Comparison of ENCODE assay signal across 8 cellular contexts in the genomic region with DNA sequence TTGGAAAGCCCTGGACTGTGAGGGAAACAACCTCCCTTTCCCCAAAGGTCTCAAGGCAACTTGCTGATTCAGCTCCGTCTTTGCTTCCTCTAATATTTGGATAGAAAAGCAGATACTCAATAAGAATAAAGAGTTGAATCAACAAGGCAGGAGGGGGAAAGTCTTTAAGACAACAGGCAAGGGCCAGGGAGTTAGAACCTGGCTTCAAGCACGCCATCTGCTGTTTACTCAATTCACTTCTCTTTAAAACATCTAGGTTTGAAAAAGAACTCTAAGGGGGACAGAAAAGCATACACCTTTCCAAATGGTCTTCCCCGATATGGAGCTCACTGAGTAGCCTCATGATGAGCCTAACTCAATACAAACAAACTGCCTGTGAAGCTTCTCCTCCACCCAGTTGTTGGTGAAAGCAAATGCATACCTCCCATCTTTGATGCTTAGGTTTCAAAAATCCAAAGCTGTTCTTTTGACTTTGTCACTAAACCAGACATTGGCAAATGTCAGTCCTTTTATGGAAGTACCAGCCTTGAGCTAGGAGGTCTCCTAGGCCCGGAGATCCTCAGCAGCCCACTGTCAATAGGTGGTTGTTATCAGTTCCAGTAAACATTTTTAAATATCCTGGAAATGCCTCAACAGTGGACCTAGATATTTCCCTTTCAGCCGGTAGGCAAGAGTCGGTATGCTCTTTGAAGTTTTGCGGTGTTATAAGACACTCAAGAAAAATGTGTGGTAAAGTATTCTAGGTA.
DNase-seq lines count a peak whose midpoint lies in the region; ATAC-seq and TF ChIP-seq lines count a peak whose summit lies in the region.

No MANE protein-coding gene starts in this region.

- peaks cover 10% of the 10 kb centered on the region for H3K27me3 Mint-ChIP-seq in activated T-cell treated with anti-CD3 and anti-CD28 coated beads, Interleukin-2, amount 50 U/mL, for 72 hours (ENCODE audit: low read depth)

- peak overlapping the region; percentile 46; the same call in 1 of the 2 replicates for H4K5ac ChIP-seq in IMR-90 (ENCODE audit: low read depth, low read length)

- H2BK20ac ChIP-seq in IMR-90 (ENCODE audit: low read depth, low read length): peak overlapping the region; percentile 69

- CTCF ChIA-PET in IMR-90 (lab: Yijun Ruan, JAX): interaction anchor here (0.5 to 1.7 kb wide), 5 partner anchors 18 to 261 kb away, joined by 3 to 6 read pairs (median 3); a partner anchor contains a TSS

- peaks cover 22% of the 10 kb centered on the region for H3K4me1 ChIP-seq in IMR-90 (ENCODE audit: control insufficient read depth, insufficient read depth, low read length)

- H2BK120ac ChIP-seq in IMR-90 (ENCODE audit: low read depth, low read length): peak overlapping the region; percentile 68

- in situ Hi-C loops in IMR-90 (cut with MboI; ENCODE audit: low sequenced_read_pairs): no loop called here

- H3K36me3 Mint-ChIP-seq in activated T-cell treated with anti-CD3 and anti-CD28 coated beads, Interleukin-2, amount 50 U/mL, for 72 hours (ENCODE audit: insufficient read depth in 2 of 2): no peaks in the 10 kb centered on the region

- peak overlapping the region; percentile 5; the same call in 1 of the 2 replicates for H3K56ac ChIP-seq in IMR-90 (ENCODE audit: extremely low read depth, insufficient read depth, low read length)

- peak; percentile 25 for ATAC-seq in IMR-90 (ENCODE audit: low read depth)
- ATAC-seq in activated T-cell treated with anti-CD3 and anti-CD28 coated beads, Interleukin-2, amount 50 U/mL, for 72 hours (replicated peaks in 1 of 2): no peak

- H3K36me3 ChIP-seq in IMR-90 (ENCODE audit: control insufficient read depth, insufficient read depth, low read length): no peaks in the 10 kb centered on the region
- H3K36me3 ChIP-seq in neural cell (ENCODE audit: insufficient read depth, low read length): no peaks in the 10 kb centered on the region

- peak overlapping the region; percentile 83 for H3K14ac ChIP-seq in IMR-90 (replicated peaks; ENCODE audit: low read depth, low read length)

- TF ChIP-seq EP300 in neural cell (conservative IDR thresholded peaks at IDR 0.05; ENCODE audit: poor library complexity, severe bottlenecking): no peak

- H3K27me3 ChIP-seq in IMR-90 (ENCODE audit: control insufficient read depth, insufficient read depth, low read length): no peaks in the 10 kb centered on the region
- no peaks in the 10 kb centered on the region for H3K27me3 ChIP-seq in neural cell (ENCODE audit: insufficient read depth, low read depth, low read length)

- H2AFZ ChIP-seq in IMR-90 (replicated peaks; ENCODE audit: low read length, poor library complexity) (no peak overlapping the region), neural cell (ENCODE audit: low read depth, low read length) (no peak overlapping the region)

- H3K4me3 ChIP-seq in IMR-90 (ENCODE audit: insufficient read depth, low read depth, low read length): no peak overlapping the region
- H3K4me3 ChIP-seq in neural cell (ENCODE audit: low read length): no peak overlapping the region

- H2AK9ac ChIP-seq in IMR-90 (replicated peaks; ENCODE audit: low read depth, low read length, poor library complexity): peak overlapping the region; percentile 23

- 67% methylated on average over 1 of the region's 7 CpGs; no CpG with 5 or more reads in 1 of the 2 experiments for WGBS in IMR-90 (ENCODE audit: extremely low coverage in 2 of 2, insufficient read length in 1 of 2), 2 experiments

- H3K9me1 ChIP-seq in IMR-90 (ENCODE audit: insufficient read depth, low read length): peaks cover 39% of the 10 kb centered on the region

- H3K23ac ChIP-seq in IMR-90 (ENCODE audit: low read depth, low read length): peak overlapping the region; percentile 82

- H2BK15ac ChIP-seq in IMR-90 (ENCODE audit: low read depth, low read length): peak overlapping the region; percentile 75; the same call in 2 of the 3 replicates

- H2BK5ac ChIP-seq in IMR-90 (ENCODE audit: low read depth, low read length, poor library complexity, severe bottlenecking): peak overlapping the region; percentile 21

- dilution Hi-C loops in IMR-90 (cut with HindIII; ENCODE audit: low sequenced_read_pairs, unreplicated experiment): no loop called here

- no peaks in the 10 kb centered on the region for H3F3A ChIP-seq in neural cell (ENCODE audit: insufficient read depth, low read length, poor library complexity, severe bottlenecking)

- H3K9me3 Mint-ChIP-seq in activated T-cell treated with anti-CD3 and anti-CD28 coated beads, Interleukin-2, amount 50 U/mL, for 72 hours: no peaks in the 10 kb centered on the region

- peak overlapping the region; percentile 23; the same call in 1 of the 2 replicates for H3K4me2 ChIP-seq in IMR-90 (ENCODE audit: low read depth, low read length)
- no peak overlapping the region for H3K4me2 ChIP-seq in neural cell (ENCODE audit: low read length)

- no peak for TF ChIP-seq POLR2A in IMR-90 (IDR thresholded peaks at IDR 0.05; ENCODE audit: low read depth, low read length)

- peaks cover 36 to 89% of the 10 kb centered on the region in 2 experiments for H3K79me1 ChIP-seq in IMR-90 (ENCODE audit: low read depth in 1 of 2, low read length in 2 of 2)

- peak overlapping the region; percentile 43 for H4K91ac ChIP-seq in IMR-90 (ENCODE audit: insufficient read depth, low read depth, low read length)

- H4K20me1 ChIP-seq in IMR-90 (ENCODE audit: insufficient read depth, low read length) (peaks cover 54% of the 10 kb centered on the region), neural cell (ENCODE audit: insufficient read depth) (no peaks in the 10 kb centered on the region)

- peak overlapping the region; percentile 77; the same call in 1 of the 2 replicates for H2AK5ac ChIP-seq in IMR-90 (ENCODE audit: low read depth, low read length)

- no TSS peak for BruUV-seq in IMR-90 (replicated peaks; lab: Mats Ljungman, UMichigan)

- H3K18ac ChIP-seq in IMR-90 (ENCODE audit: low read depth, low read length): peak overlapping the region; percentile 69

- DNase-seq in Daoy (ENCODE audit: low read depth): peak; percentile 37
- DNase-seq in IMR-90: peak; percentile 46
- DNase-seq in central memory CD4-positive, alpha-beta T cell: peak; percentile 21
- DNase-seq in activated T-cell treated with anti-CD3 and anti-CD28 coated beads, Interleukin-2, amount 50 U/mL, for 72 hours: no peak
- no peak for DNase-seq in activated effector memory CD4-positive, alpha-beta T cell treated with anti-CD3 and anti-CD28 coated beads, Interleukin-2, amount 50 U/mL, for 16 hours
- no peak for DNase-seq in NCI-H526 treated with DMSO at 0.1 percent for 48 hours (lab: John Stamatoyannopoulos, UW)
- DNase-seq in NCI-H2171 (lab: John Stamatoyannopoulos, UW): no peak

- H3K4me1 Mint-ChIP-seq in activated T-cell treated with anti-CD3 and anti-CD28 coated beads, Interleukin-2, amount 50 U/mL, for 72 hours (ENCODE audit: low read depth): peaks cover 9% of the 10 kb centered on the region

- no peaks in the 10 kb centered on the region for H3K9me3 ChIP-seq in IMR-90 (ENCODE audit: control insufficient read depth, insufficient read depth, low read length)
- H3K9me3 ChIP-seq in neural cell (ENCODE audit: low read length): no peaks in the 10 kb centered on the region

- H3K27ac Mint-ChIP-seq in activated T-cell treated with anti-CD3 and anti-CD28 coated beads, Interleukin-2, amount 50 U/mL, for 72 hours: no peak overlapping the region

- TF ChIP-seq CTCF in IMR-90 (conservative IDR thresholded peaks at IDR 0.05; ENCODE audit: low read depth, low read length) (peak; percentile 36; the same call in 1 of the 2 replicates), neural cell (IDR thresholded peaks at IDR 0.05; ENCODE audit: poor library complexity, severe bottlenecking) (peak; percentile 14)

- H3K27ac ChIP-seq in IMR-90 (ENCODE audit: insufficient read depth, low read length) (peak overlapping the region; percentile 26; the same call in 1 of the 2 replicates), neural cell (ENCODE audit: low read length) (no peak overlapping the region)

- peak overlapping the region; percentile 75 for H3K4ac ChIP-seq in IMR-90 (ENCODE audit: low read depth, low read length)

- H3K9me2 ChIP-seq in neural cell (ENCODE audit: insufficient read depth, low read length): no peaks in the 10 kb centered on the region

- intact Hi-C loops in IMR-90 (cut with micrococcal nuclease): loop anchor here (5.0 kb wide), 1 partner anchor 39 kb away; no protein-coding TSS in a partner anchor

- H3K9ac ChIP-seq in IMR-90 (ENCODE audit: low read depth, low read length) (no peak overlapping the region; the same call in 1 of the 2 replicates), neural cell (ENCODE audit: low read length) (no peak overlapping the region)

- H3K79me2 ChIP-seq in neural cell (replicated peaks; ENCODE audit: insufficient read depth, low read length): no peaks in the 10 kb centered on the region

- TF ChIP-seq RAD21 in IMR-90 (IDR thresholded peaks at IDR 0.05; ENCODE audit: low read length) (peak; percentile 50), neural cell (conservative IDR thresholded peaks at IDR 0.05) (no peak)

- POLR2A ChIA-PET in IMR-90 (lab: Charles Lee; ENCODE audit: unreplicated experiment): no interaction called here

- peak overlapping the region in 1 of 2 experiments; percentile 20; a peak in 2 of 4 replicates for H4K8ac ChIP-seq in IMR-90 (ENCODE audit: low read depth in 2 of 2, low read length in 2 of 2)

- no peak overlapping the region for H3K4me3 Mint-ChIP-seq in activated T-cell treated with anti-CD3 and anti-CD28 coated beads, Interleukin-2, amount 50 U/mL, for 72 hours

TF ChIP-seq in IMR-90, 13 proteins besides CTCF, POLR2A, EP300 and RAD21:
- peak; percentile 44; the same call in 1 of the 2 replicates for TF ChIP-seq SMC3 (IDR thresholded peaks at IDR 0.05; ENCODE audit: low read depth, low read length)
- no peak for TF ChIP-seq CEBPB (IDR thresholded peaks at IDR 0.05; ENCODE audit: low read depth, low read length)

TF ChIP-seq in neural cell, 6 proteins besides CTCF, POLR2A, EP300 and RAD21 (continues in another document):
- TF ChIP-seq SMC3 (conservative IDR thresholded peaks at IDR 0.05; ENCODE audit: poor library complexity) (no peak), MXI1 (conservative IDR thresholded peaks at IDR 0.05; ENCODE audit: poor library complexity, severe bottlenecking) (no peak), POLR2AphosphoS5 (IDR thresholded peaks at IDR 0.05) (no peak), TAF1 (IDR thresholded peaks at IDR 0.05; ENCODE audit: low read depth) (no peak)

Comparison
In these comparisons a context has a peak if more than half of its experiments do, and no peak if none do; other contexts are left out.
1. DNase-seq: peak in Daoy (single experiment), IMR-90 (single experiment) and central memory CD4-positive, alpha-beta T cell (single experiment); none in activated T-cell treated with anti-CD3 and anti-CD28 coated beads, Interleukin-2, amount 50 U/mL, for 72 hours (0 of 2), activated effector memory CD4-positive, alpha-beta T cell treated with anti-CD3 and anti-CD28 coated beads, Interleukin-2, amount 50 U/mL, for 16 hours (single experiment), NCI-H526 treated with DMSO at 0.1 percent for 48 hours (single experiment) and NCI-H2171 (single experiment).